In genomic region chr11:5369793-5370192, GRCh38 we compare ENCODE assay signal across 11 cellular contexts. TPM values are rescaled to one million over a fixed set of nuclear protein-coding genes. Genes with fewer than 3 reads are reported as not detected.
A peak's percentile ranks its signal among the peaks of the same experiment; 100 is the strongest.
DNase-seq lines count a peak whose midpoint lies in the region; ATAC-seq and TF ChIP-seq lines count a peak whose summit lies in the region.
"Had no signal": no experiment of that assay in that cellular context is flagged by ENCODE, and none has a peak within 500 bp of the region (broad histone marks: within the 10 kb centered on the region; RNA-seq: fewer than 3 reads in every experiment).

No MANE protein-coding gene starts in this region.

- H3K4me3 Mint-ChIP-seq in CD4-positive, alpha-beta memory T cell = no peak overlapping the region

- H3K27ac Mint-ChIP-seq in CD4-positive, alpha-beta memory T cell = no peak overlapping the region

- intact Hi-C loops in CD4-positive, alpha-beta memory T cell (cut with micrococcal nuclease) = no loop called here
- intact Hi-C loops in esophagus squamous epithelium (cut with DNase I) = no loop called here

- no peaks in the 10 kb centered on the region for H3K36me3 Mint-ChIP-seq in CD4-positive, alpha-beta memory T cell

- H3K36me3 ChIP-seq in brain microvascular endothelial cell (replicated peaks) (no peaks in the 10 kb centered on the region), esophagus squamous epithelium (no peaks in the 10 kb centered on the region)
- no peaks in the 10 kb centered on the region for H3K36me3 ChIP-seq in CD4-positive, alpha-beta memory T cell (ENCODE audit: insufficient read depth, low read length)
- H3K36me3 ChIP-seq: tibial artery had no signal

- no peaks in the 10 kb centered on the region for H3K9me3 ChIP-seq in CD4-positive, alpha-beta memory T cell (ENCODE audit: control insufficient read depth in 1 of 2, low read length in 2 of 2)
- no peaks in the 10 kb centered on the region for H3K9me3 ChIP-seq in esophagus squamous epithelium
- H3K9me3 ChIP-seq: tibial artery had no signal

- no peaks in the 10 kb centered on the region for H3K4me1 Mint-ChIP-seq in CD4-positive, alpha-beta memory T cell

- POLR2A ChIA-PET in CD4-positive, alpha-beta memory T cell (lab: Charles Lee; ENCODE audit: partially characterized antibody) = no interaction called here

- H3K4me1 ChIP-seq in CD4-positive, alpha-beta memory T cell (ENCODE audit: insufficient read depth, low read length) = no peaks in the 10 kb centered on the region
- no peaks in the 10 kb centered on the region for H3K4me1 ChIP-seq in esophagus squamous epithelium

- H3K27me3 Mint-ChIP-seq in CD4-positive, alpha-beta memory T cell = peaks cover 2 to 3% of the 10 kb centered on the region in 2 donors

- DNase-seq in DMS 273 (lab: John Stamatoyannopoulos, UW; ENCODE audit: unreplicated experiment) (peak; percentile 9), DMS 273 treated with DMSO at 0.1 percent for 48 hours (lab: John Stamatoyannopoulos, UW) (no peak), brain microvascular endothelial cell (peak; percentile 75), pons (ENCODE audit: low spot score) (peak; percentile 19), NCI-H774 (lab: John Stamatoyannopoulos, UW) (no peak), esophagus squamous epithelium (lab: John Stamatoyannopoulos, UW) (no peak)
- no peak for DNase-seq in CD4-positive, alpha-beta memory T cell
- DNase-seq: dermis blood vessel endothelial cell, tibial artery had no signal

- H3K27ac ChIP-seq in brain microvascular endothelial cell (no peak overlapping the region), esophagus squamous epithelium (no peak overlapping the region)
- H3K27ac ChIP-seq in CD4-positive, alpha-beta memory T cell (ENCODE audit: low read depth, low read length) = no peak overlapping the region
- H3K27ac ChIP-seq: 22Rv1, tibial artery had no signal

- H3K27me3 ChIP-seq in brain microvascular endothelial cell (replicated peaks) = no peaks in the 10 kb centered on the region
- H3K27me3 ChIP-seq in CD4-positive, alpha-beta memory T cell (ENCODE audit: insufficient read depth, low read length) = no peaks in the 10 kb centered on the region
- H3K27me3 ChIP-seq in esophagus squamous epithelium = no peaks in the 10 kb centered on the region
- H3K27me3 ChIP-seq: tibial artery had no signal

- H3K4me3 ChIP-seq in brain microvascular endothelial cell (ENCODE audit: low read depth, low read length) (no peak overlapping the region), esophagus squamous epithelium (no peak overlapping the region)
- H3K4me3 ChIP-seq in CD4-positive, alpha-beta memory T cell (ENCODE audit: low read length in 2 of 2) = no peak overlapping the region
- H3K4me3 ChIP-seq: tibial artery had no signal

- CTCF ChIA-PET in CD4-positive, alpha-beta memory T cell (lab: Charles Lee; ENCODE audit: partially characterized antibody) = no interaction called here

- TF ChIP-seq POLR2A in esophagus squamous epithelium (IDR thresholded peaks at IDR 0.05) = no peak

- peaks cover 0 to 9% (median under 1%) of the 10 kb centered on the region in 8 donors for H3K9me3 Mint-ChIP-seq in CD4-positive, alpha-beta memory T cell

- TF ChIP-seq CTCF in brain microvascular endothelial cell (IDR thresholded peaks at IDR 0.05; ENCODE audit: low read depth, low read length, missing control alignments) (peak; percentile 75), esophagus squamous epithelium (IDR thresholded peaks at IDR 0.05) (no peak)

- in situ Hi-C loops in brain microvascular endothelial cell (cut with HindIII; ENCODE audit: low pct_ligation_motif_present, low sequenced_read_pairs) = no loop called here

- peak; percentile 55 for ATAC-seq in HG03469 (IDR thresholded peaks at IDR 0.05; ENCODE audit: unreplicated experiment)

RNA-seq across cellular contexts. Expression of gene OR51M1, which starts 13.8 kb away (rescaled TPM):
- not detected for total RNA-seq in CD4-positive, alpha-beta memory T cell
- not detected for polyA plus RNA-seq in CD4-positive, alpha-beta memory T cell
- not detected for total RNA-seq in esophagus squamous epithelium
- total RNA-seq: dermis blood vessel endothelial cell had no signal

RNA-seq across cellular contexts. Expression of gene OR51B6, which starts 18.5 kb away (rescaled TPM):
- not detected for total RNA-seq in CD4-positive, alpha-beta memory T cell
- not detected for polyA plus RNA-seq in CD4-positive, alpha-beta memory T cell
- total RNA-seq in esophagus squamous epithelium = not detected
- total RNA-seq: dermis blood vessel endothelial cell had no signal

RNA-seq across cellular contexts. Expression of gene OR51B5, which starts 26.5 kb away (rescaled TPM):
- not detected for total RNA-seq in CD4-positive, alpha-beta memory T cell
- polyA plus RNA-seq in CD4-positive, alpha-beta memory T cell = not detected
- under 1 TPM in 1 of 4 donors, not detected in 3; 0.57 TPM for total RNA-seq in esophagus squamous epithelium
- total RNA-seq: dermis blood vessel endothelial cell had no signal

RNA-seq across cellular contexts. Expression of gene OR51B2, which starts 45.7 kb away (rescaled TPM):
- not detected for total RNA-seq in CD4-positive, alpha-beta memory T cell
- polyA plus RNA-seq in CD4-positive, alpha-beta memory T cell = not detected
- total RNA-seq in esophagus squamous epithelium = not detected
- total RNA-seq: dermis blood vessel endothelial cell had no signal

RNA-seq across cellular contexts. Expression of gene OR51Q1, which starts 52.1 kb away (rescaled TPM):
- total RNA-seq in CD4-positive, alpha-beta memory T cell = not detected
- polyA plus RNA-seq in CD4-positive, alpha-beta memory T cell = not detected
- not detected for total RNA-seq in esophagus squamous epithelium
- total RNA-seq: dermis blood vessel endothelial cell had no signal

Comparison
In these comparisons a context has a peak if more than half of its experiments do, and no peak if none do; other contexts are left out.
1. DNase-seq: peak in DMS 273 (single experiment), brain microvascular endothelial cell (single experiment) and pons (single experiment); none in DMS 273 treated with DMSO at 0.1 percent for 48 hours (single experiment), NCI-H774 (single experiment), CD4-positive, alpha-beta memory T cell (0 of 5) and esophagus squamous epithelium (single experiment).